ENCODE assay signal across 27 cellular contexts in the genomic region with DNA sequence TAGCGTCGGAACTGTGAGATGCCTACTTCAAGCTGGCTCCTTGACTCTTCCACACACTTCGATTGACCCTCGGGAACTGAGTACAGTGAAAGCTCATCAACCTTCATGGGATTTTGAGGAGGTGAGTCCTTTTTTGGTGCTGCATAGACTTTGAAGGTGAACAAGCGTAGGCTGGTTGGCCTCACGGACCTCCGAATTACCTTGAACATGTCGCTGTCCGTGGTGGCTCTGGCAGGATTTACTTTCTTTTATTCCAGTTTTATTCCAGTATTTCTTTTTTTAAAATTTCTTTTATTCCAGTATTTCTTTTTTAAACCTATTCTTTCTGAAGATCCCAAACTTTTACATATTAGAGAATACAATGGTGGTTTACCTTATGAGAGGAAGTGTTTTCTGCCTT. TPM values are rescaled to one million over a fixed set of nuclear protein-coding genes. Genes with fewer than 3 reads are reported as not detected.
"Had no signal": no experiment of that assay in that cellular context is flagged by ENCODE, and none has a peak within 500 bp of the region (broad histone marks: within the 10 kb centered on the region; RNA-seq: fewer than 3 reads in every experiment).

No MANE protein-coding gene starts in this region.

- H3K4me1 ChIP-seq: heart left ventricle, left lung, lower lobe of right lung, neural progenitor cell, right atrium auricular region had no signal

- DNase-seq: effector CD4-positive, alpha-beta T cell; heart left ventricle; hippocampal formation; kidney glomerular epithelial cell; left lung; lower lobe of right lung; natural killer cell; nucleus accumbens; ovary; small intestine; stimulated activated CD4-positive, alpha-beta T cell treated with anti-CD3 and anti-CD28 coated beads, Interleukin-12 subunit alpha, Interleukin-12 subunit beta, amount 100 ng/mL, for 4 hours; stimulated activated naive CD4-positive, alpha-beta T cell; trophoblast cell had no signal

- H3K9ac ChIP-seq: neural progenitor cell had no signal

- H3K27me3 ChIP-seq: heart left ventricle, left lung, neural progenitor cell, ovary, right atrium auricular region had no signal

- H3K27ac ChIP-seq: coronary artery, heart left ventricle, left lung, lower lobe of right lung, neural progenitor cell, ovary, right atrium auricular region had no signal

- H3K4me3 ChIP-seq: coronary artery, heart left ventricle, left lung, lower lobe of right lung, neural progenitor cell, ovary, right atrium auricular region had no signal

- H3K36me3 ChIP-seq: heart left ventricle, left lung, lower lobe of right lung, neural progenitor cell, ovary, right atrium auricular region had no signal

- H3K9me3 ChIP-seq: heart left ventricle, left lung, lower lobe of right lung, ovary, right atrium auricular region had no signal

- H2AFZ ChIP-seq: neural progenitor cell had no signal

- ATAC-seq: esophagus mucosa, heart left ventricle, left lung, lower lobe of right lung had no signal

- FAIRE-seq: frontal cortex, islet of Langerhans, small intestine had no signal

- H3K4me2 ChIP-seq: neural progenitor cell had no signal

RNA-seq across cellular contexts. Expression of gene TMPRSS11B, which starts 59.2 kb away (rescaled TPM):
- total RNA-seq: dermis microvascular lymphatic vessel endothelial cell, fibroblast of lung, frontal cortex, glomerular endothelial cell, heart left ventricle, left lung, lower lobe of right lung, mesothelial cell of epicardium, mucosa of gallbladder, myocyte, natural killer cell, ovary, posterior vena cava, right atrium auricular region, urinary bladder had no signal
- polyA plus RNA-seq: fibroblast of lung, ovary, urinary bladder had no signal
